28 cellular contexts compared by ENCODE assay signal in genomic region chr17:72234951-72235350, GRCh38.
"Had no signal": no experiment of that assay in that cellular context is flagged by ENCODE, and none has a peak within 500 bp of the region (broad histone marks: within the 10 kb centered on the region; RNA-seq: fewer than 3 reads in every experiment).

No MANE protein-coding gene starts in this region.

- H3K27ac Mint-ChIP-seq: activated CD4-positive, alpha-beta memory T cell treated with anti-CD3 and anti-CD28 coated beads for 36 hours; activated CD4-positive, alpha-beta T cell treated with anti-CD3 and anti-CD28 coated beads, Interleukin-2, amount 10 ng/mL, durations not matched to agents 24 days and 14 days; activated T-helper 17 cell treated with anti-CD3 and anti-CD28 coated beads, Interleukin-2, amount 50 U/mL, for 72 hours; immature natural killer cell; naive thymus-derived CD4-positive, alpha-beta T cell had no signal

- H3K4me3 Mint-ChIP-seq: activated CD4-positive, alpha-beta memory T cell treated with anti-CD3 and anti-CD28 coated beads for 36 hours; activated CD4-positive, alpha-beta T cell treated with anti-CD3 and anti-CD28 coated beads, Interleukin-2, amount 10 ng/mL, durations not matched to agents 24 days and 14 days; activated T-cell treated with anti-CD3 and anti-CD28 coated beads, Interleukin-2, amount 50 U/mL, for 4 hours; activated T-helper 17 cell treated with anti-CD3 and anti-CD28 coated beads, Interleukin-2, amount 50 U/mL, for 72 hours; immature natural killer cell; naive thymus-derived CD4-positive, alpha-beta T cell had no signal

- H3K36me3 ChIP-seq: neutrophil, right lobe of liver, tibial nerve, WERI-Rb-1 had no signal

- H3K4me1 ChIP-seq: right lobe of liver, tibial nerve had no signal

- H3K27me3 Mint-ChIP-seq: activated CD4-positive, alpha-beta T cell treated with anti-CD3 and anti-CD28 coated beads, Interleukin-2, amount 10 ng/mL, durations not matched to agents 24 days and 14 days had no signal

- H3K4me1 Mint-ChIP-seq: activated CD4-positive, alpha-beta T cell treated with anti-CD3 and anti-CD28 coated beads, Interleukin-2, amount 10 ng/mL, durations not matched to agents 24 days and 14 days; immature natural killer cell; naive thymus-derived CD4-positive, alpha-beta T cell had no signal

- H3K27me3 ChIP-seq: neutrophil, right lobe of liver, tibial nerve had no signal

- ATAC-seq: activated T-cell treated with anti-CD3 and anti-CD28 coated beads, Interleukin-2, amount 50 U/mL, for 4 hours; activated T-helper 17 cell treated with anti-CD3 and anti-CD28 coated beads, Interleukin-2, amount 50 U/mL, for 72 hours; esophagus mucosa; left colon; naive thymus-derived CD4-positive, alpha-beta T cell; right lobe of liver had no signal

- FAIRE-seq: astrocyte, kidney, TTC549 had no signal

- H3K4me3 ChIP-seq: right lobe of liver, tibial nerve had no signal

- H3K27ac ChIP-seq: neutrophil, right lobe of liver, tibial nerve, WERI-Rb-1 had no signal

- H3K9me3 ChIP-seq: neutrophil, right lobe of liver had no signal

- H3K36me3 Mint-ChIP-seq: activated CD4-positive, alpha-beta memory T cell treated with anti-CD3 and anti-CD28 coated beads for 36 hours had no signal

- DNase-seq: activated CD4-positive, alpha-beta memory T cell treated with anti-CD3 and anti-CD28 coated beads for 36 hours; activated CD4-positive, alpha-beta T cell treated with anti-CD3 and anti-CD28 coated beads, Interleukin-2, amount 10 ng/mL, durations not matched to agents 24 days and 14 days; activated CD4-positive, CD25-positive, alpha-beta regulatory T cell treated with anti-CD3 and anti-CD28 coated beads, Interleukin-2, amount 50 U/mL, for 72 hours; activated CD8-positive, alpha-beta memory T cell treated with anti-CD3 and anti-CD28 coated beads, Interleukin-2, amount 50 U/mL, for 48 hours; activated gamma-delta T cell treated with Interleukin-2 at 50 U/mL for 16 hours; activated naive CD4-positive, alpha-beta T cell treated with anti-CD3 and anti-CD28 coated beads, Interleukin-2, amount 50 U/mL, for 16 hours; activated T-cell treated with anti-CD3 and anti-CD28 coated beads, Interleukin-2, amount 50 U/mL, for 4 hours; amniotic stem cell; caudate nucleus; cortex of kidney; foreskin fibroblast; head of caudate nucleus; hippocampal formation; immature natural killer cell; kidney; left colon; midbrain; naive thymus-derived CD4-positive, alpha-beta T cell; right lobe of liver; stimulated activated CD4-positive, alpha-beta T cell treated with anti-CD3 and anti-CD28 coated beads, Interleukin-2, amount 100 ng/mL, for 48 hours; stimulated activated naive CD4-positive, alpha-beta T cell treated with Interleukin-2 at 50 U/mL for 16 hours; WERI-Rb-1 had no signal
